In genomic region chr7:94307399-94308048, GRCh38 we compare ENCODE assay signal across 20 cellular contexts.
"Had no signal": no experiment of that assay in that cellular context is flagged by ENCODE, and none has a peak within 500 bp of the region (broad histone marks: within the 10 kb centered on the region; RNA-seq: fewer than 3 reads in every experiment).

No MANE protein-coding gene starts in this region.

- H3K4me1 Mint-ChIP-seq: natural killer cell had no signal

- H3K27me3 ChIP-seq: colonic mucosa, esophagus squamous epithelium, hepatocyte, upper lobe of left lung, uterus had no signal

- ATAC-seq: left lobe of liver, mucosa of descending colon, natural killer cell, psoas muscle, sciatic nerve had no signal

- H3K4me1 ChIP-seq: colonic mucosa, parathyroid adenoma, psoas muscle had no signal

- H3K4me3 Mint-ChIP-seq: natural killer cell had no signal

- H3K27ac Mint-ChIP-seq: natural killer cell had no signal

- H3K36me3 Mint-ChIP-seq: natural killer cell had no signal

- H3K9ac ChIP-seq: parathyroid adenoma had no signal

- H3K4me3 ChIP-seq: colonic mucosa, esophagus squamous epithelium, hepatocyte, mucosa of descending colon, psoas muscle, upper lobe of left lung, uterus had no signal

- H3K79me2 ChIP-seq: hepatocyte, parathyroid adenoma had no signal

- H3K4me2 ChIP-seq: hepatocyte had no signal

- H3K27ac ChIP-seq: colonic mucosa, esophagus squamous epithelium, hepatocyte, parathyroid adenoma, psoas muscle, upper lobe of left lung, uterus had no signal

- DNase-seq: caudate nucleus; colonic mucosa; effector CD4-positive, alpha-beta T cell; esophagus squamous epithelium; foreskin fibroblast; head of caudate nucleus; kidney glomerular epithelial cell; mammary epithelial cell; mucosa of descending colon; natural killer cell; psoas muscle; retina; stimulated activated CD4-positive, alpha-beta T cell treated with anti-CD3 and anti-CD28 coated beads, Interleukin-2, amount 100 ng/mL, for 48 hours; stimulated activated naive CD4-positive, alpha-beta T cell treated with Interleukin-2 at 50 U/mL for 16 hours; uterus had no signal

- H3K9me3 ChIP-seq: colonic mucosa, esophagus squamous epithelium, mucosa of descending colon, psoas muscle, upper lobe of left lung, uterus had no signal

- H3K36me3 ChIP-seq: colonic mucosa, esophagus squamous epithelium, upper lobe of left lung, uterus had no signal

- H2AFZ ChIP-seq: hepatocyte, parathyroid adenoma had no signal
